8 cellular contexts compared by ENCODE assay signal in the genomic region with DNA sequence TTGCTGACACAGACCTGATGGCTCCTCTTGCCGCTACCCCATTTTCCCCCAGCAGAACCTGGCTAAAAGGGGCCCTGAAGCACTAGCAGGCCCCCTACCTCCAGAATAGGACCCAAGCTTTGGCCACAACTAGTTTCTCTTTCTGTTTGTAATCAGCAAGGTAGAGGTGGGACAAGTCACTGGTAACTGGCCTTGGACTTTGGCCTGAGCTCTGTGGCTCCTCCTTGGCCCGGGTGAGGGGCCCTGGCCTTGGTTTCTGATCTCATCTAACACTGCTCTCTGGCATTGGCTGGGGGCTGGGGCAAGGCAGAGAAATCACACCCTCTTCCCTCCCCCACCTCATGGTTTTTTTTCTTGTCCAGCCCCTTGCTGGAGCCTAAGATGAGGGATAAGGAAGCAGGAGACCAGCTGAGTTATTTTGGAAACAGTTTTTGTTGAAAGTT. TPM values are rescaled to one million over a fixed set of nuclear protein-coding genes. Genes with fewer than 3 reads are reported as not detected.
DNase-seq lines count a peak whose midpoint lies in the region; ATAC-seq and TF ChIP-seq lines count a peak whose summit lies in the region.

No MANE protein-coding gene starts in this region.

- H3K9me3 ChIP-seq in gastroesophageal sphincter (peaks cover 0 to 11% (median 0%) of the 10 kb centered on the region in 3 donors), skeletal muscle satellite cell (replicated peaks; ENCODE audit: low read length) (no peaks in the 10 kb centered on the region)

- no peak for TF ChIP-seq EP300 in gastroesophageal sphincter (IDR thresholded peaks at IDR 0.05)

- TF ChIP-seq POLR2A in gastroesophageal sphincter (IDR thresholded peaks at IDR 0.05) = no peak

- H3K27me3 ChIP-seq in gastroesophageal sphincter (no peaks in the 10 kb centered on the region), skeletal muscle satellite cell (ENCODE audit: control insufficient read depth, insufficient read depth, low read length) (no peaks in the 10 kb centered on the region)

- ATAC-seq in GM19025 (IDR thresholded peaks at IDR 0.05; ENCODE audit: low read depth, unreplicated experiment) = peak; percentile 25
- peak; percentile 2 for ATAC-seq in SK-N-SH treated with all-trans-retinoic acid at 6 μM for 48 hours
- no peak for ATAC-seq in gastroesophageal sphincter

- peak overlapping the region; percentile 93 for H3K9ac ChIP-seq in skeletal muscle satellite cell (ENCODE audit: low read depth, low read length)

- no CpG with 5 or more reads among the region's 2 CpGs for WGBS in gastroesophageal sphincter (ENCODE audit: low coverage in 1 of 2), 2 donors

- DNase-seq in cerebellar cortex (ENCODE audit: low spot score) (no peak), NCI-H226 (no peak), amygdala (lab: John Stamatoyannopoulos, UW) (no peak), NCI-H82 (lab: John Stamatoyannopoulos, UW) (no peak)

- H3K36me3 ChIP-seq in gastroesophageal sphincter (peaks cover 0 to 30% of the 10 kb centered on the region in 2 donors), skeletal muscle satellite cell (ENCODE audit: insufficient read depth, low read length) (peaks cover 34% of the 10 kb centered on the region)

- peak overlapping the region in 3 of 4 donors; percentile 92 to 98 (median 98) for H3K27ac ChIP-seq in gastroesophageal sphincter

- H3K4me3 ChIP-seq in gastroesophageal sphincter = peak overlapping the region in 1 of 2 donors; percentile 98
- H3K4me3 ChIP-seq in skeletal muscle satellite cell (ENCODE audit: low read length) = peak overlapping the region; percentile 77

- TF ChIP-seq CTCF in gastroesophageal sphincter (IDR thresholded peaks at IDR 0.05) = no peak

- H3K4me1 ChIP-seq in gastroesophageal sphincter (peaks cover 0 to 72% (median 29%) of the 10 kb centered on the region in 3 donors), skeletal muscle satellite cell (ENCODE audit: control insufficient read depth, insufficient read depth, low read length) (peaks cover 28% of the 10 kb centered on the region)

- H3K4me2 ChIP-seq in skeletal muscle satellite cell (ENCODE audit: low read length) = peak overlapping the region; percentile 97

TF ChIP-seq in SK-N-SH treated with all-trans-retinoic acid at 6 μM for 48 hours, 23 proteins besides CTCF, POLR2A, EP300 and RAD21:
- no peak for TF ChIP-seq ZNF70 (CRISPR knock-in tag; IDR thresholded peaks at IDR 0.05)
- TF ChIP-seq, protein P1, sequence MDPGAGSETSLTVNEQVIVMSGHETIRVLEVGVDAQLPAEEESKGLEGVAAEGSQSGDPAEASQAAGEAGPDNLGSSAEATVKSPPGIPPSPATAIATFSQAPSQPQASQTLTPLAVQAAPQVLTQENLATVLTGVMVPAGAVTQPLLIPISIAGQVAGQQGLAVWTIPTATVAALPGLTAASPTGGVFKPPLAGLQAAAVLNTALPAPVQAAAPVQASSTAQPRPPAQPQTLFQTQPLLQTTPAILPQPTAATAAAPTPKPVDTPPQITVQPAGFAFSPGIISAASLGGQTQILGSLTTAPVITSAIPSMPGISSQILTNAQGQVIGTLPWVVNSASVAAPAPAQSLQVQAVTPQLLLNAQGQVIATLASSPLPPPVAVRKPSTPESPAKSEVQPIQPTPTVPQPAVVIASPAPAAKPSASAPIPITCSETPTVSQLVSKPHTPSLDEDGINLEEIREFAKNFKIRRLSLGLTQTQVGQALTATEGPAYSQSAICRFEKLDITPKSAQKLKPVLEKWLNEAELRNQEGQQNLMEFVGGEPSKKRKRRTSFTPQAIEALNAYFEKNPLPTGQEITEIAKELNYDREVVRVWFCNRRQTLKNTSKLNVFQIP (CRISPR knock-in tag; IDR thresholded peaks at IDR 0.05; ENCODE audit: borderline replicate concordance, low read depth) = no peak
- TF ChIP-seq ARNTL (CRISPR knock-in tag; IDR thresholded peaks at IDR 0.05; ENCODE audit: borderline replicate concordance, low read depth) = no peak
- TF ChIP-seq, protein P2, sequence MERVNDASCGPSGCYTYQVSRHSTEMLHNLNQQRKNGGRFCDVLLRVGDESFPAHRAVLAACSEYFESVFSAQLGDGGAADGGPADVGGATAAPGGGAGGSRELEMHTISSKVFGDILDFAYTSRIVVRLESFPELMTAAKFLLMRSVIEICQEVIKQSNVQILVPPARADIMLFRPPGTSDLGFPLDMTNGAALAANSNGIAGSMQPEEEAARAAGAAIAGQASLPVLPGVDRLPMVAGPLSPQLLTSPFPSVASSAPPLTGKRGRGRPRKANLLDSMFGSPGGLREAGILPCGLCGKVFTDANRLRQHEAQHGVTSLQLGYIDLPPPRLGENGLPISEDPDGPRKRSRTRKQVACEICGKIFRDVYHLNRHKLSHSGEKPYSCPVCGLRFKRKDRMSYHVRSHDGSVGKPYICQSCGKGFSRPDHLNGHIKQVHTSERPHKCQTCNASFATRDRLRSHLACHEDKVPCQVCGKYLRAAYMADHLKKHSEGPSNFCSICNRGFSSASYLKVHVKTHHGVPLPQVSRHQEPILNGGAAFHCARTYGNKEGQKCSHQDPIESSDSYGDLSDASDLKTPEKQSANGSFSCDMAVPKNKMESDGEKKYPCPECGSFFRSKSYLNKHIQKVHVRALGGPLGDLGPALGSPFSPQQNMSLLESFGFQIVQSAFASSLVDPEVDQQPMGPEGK (CRISPR knock-in tag; IDR thresholded peaks at IDR 0.05; ENCODE audit: borderline replicate concordance) = no peak

RNA-seq across cellular contexts. Expression of a gene that starts 2.1 kb away (rescaled TPM):
- 100 to 1,000 TPM; 128 to 193 (median 163) TPM for total RNA-seq in gastroesophageal sphincter
- total RNA-seq in skeletal muscle satellite cell (2012; rRNA removed) = 200 and 204 TPM in 2 replicates

RNA-seq across cellular contexts. Expression of a gene that starts 21.7 kb away (rescaled TPM):
- total RNA-seq in gastroesophageal sphincter = 1 to 10 TPM; 3.6 to 5.9 (median 4.3) TPM
- total RNA-seq in skeletal muscle satellite cell (2012; rRNA removed) = 4.1 and 5.0 TPM in 2 replicates

RNA-seq across cellular contexts. Expression of a gene that starts 32.8 kb away (rescaled TPM):
- total RNA-seq in gastroesophageal sphincter = not detected
- total RNA-seq in skeletal muscle satellite cell (2012; rRNA removed) = not detected in 2 replicates

RNA-seq across cellular contexts. Expression of a gene that starts 57.8 kb away (rescaled TPM):
- 100 to 1,000 TPM in 1 of 4 donors, 10 to 100 TPM in 3; 42.9 to 105 (median 53.1) TPM for total RNA-seq in gastroesophageal sphincter
- 1.3 and 1.5 TPM in 2 replicates for total RNA-seq in skeletal muscle satellite cell (2012; rRNA removed)
